ENCODE assay signal across 1 cellular context in genomic region chr6:43171284-43172126, GRCh38.
A peak's percentile ranks its signal among the peaks of the same experiment; 100 is the strongest.
TF ChIP-seq lines count a peak whose summit lies in the region.

No MANE protein-coding gene starts in this region.

TF ChIP-seq in GM12878, 131 proteins besides CTCF, POLR2A, EP300 and RAD21 (continues in another document):
- no peak for TF ChIP-seq ESRRA (IDR thresholded peaks at IDR 0.05; ENCODE audit: low read length)
- TF ChIP-seq BACH1 (IDR thresholded peaks at IDR 0.05; ENCODE audit: borderline replicate concordance) = peak; percentile 92
- no peak for TF ChIP-seq JUNB (IDR thresholded peaks at IDR 0.05)
- 0 out of 2 replicates have a peak, but pooled peaks have one; percentile 21 for TF ChIP-seq CHD1 (IDR thresholded peaks at IDR 0.05; ENCODE audit: low read depth, low read length)
- no peak for TF ChIP-seq CBFB (IDR thresholded peaks at IDR 0.05; ENCODE audit: low read depth)
- no peak for TF ChIP-seq SKIL (IDR thresholded peaks at IDR 0.05; ENCODE audit: low read depth, poor library complexity, severe bottlenecking)
- TF ChIP-seq NR2C1 (IDR thresholded peaks at IDR 0.05) = no peak; the same call in 1 of the 2 replicates
- TF ChIP-seq E4F1 (IDR thresholded peaks at IDR 0.05; ENCODE audit: borderline replicate concordance, partially characterized antibody) = no peak
- no peak for TF ChIP-seq MEF2A (IDR thresholded peaks at IDR 0.05; ENCODE audit: insufficient read depth, low read depth, low read length)
- TF ChIP-seq BHLHE40 (IDR thresholded peaks at IDR 0.05; ENCODE audit: borderline replicate concordance in 1 of 2, low read depth in 2 of 2, low read length in 1 of 2) = peak; percentile 6 to 74; a peak in 3 of 4 replicates
- TF ChIP-seq SIX5 (IDR thresholded peaks at IDR 0.05; ENCODE audit: low read depth, low read length, severe bottlenecking) = no peak
- 0 out of 3 replicates have a peak, but pooled peaks of 1 of the 2 experiments have one; percentile 47 for TF ChIP-seq EGR1 (IDR thresholded peaks at IDR 0.05; ENCODE audit: borderline replicate concordance in 1 of 2, low read depth in 2 of 2, low read length in 2 of 2)
- peak; percentile 13; the same call in 1 of the 2 replicates for TF ChIP-seq MAX (IDR thresholded peaks at IDR 0.05; ENCODE audit: low read depth, low read length)
- no peak; the same call in 1 of the 2 replicates for TF ChIP-seq SMAD5 (IDR thresholded peaks at IDR 0.05; ENCODE audit: low read depth)
- TF ChIP-seq KLF5 (IDR thresholded peaks at IDR 0.05; ENCODE audit: partially characterized antibody) = peak; percentile 57
- peak; percentile 74; the same call in 1 of the 2 replicates for TF ChIP-seq TAF1 (IDR thresholded peaks at IDR 0.05; ENCODE audit: borderline replicate concordance, low read depth, low read length)
- TF ChIP-seq MYC (IDR thresholded peaks at IDR 0.05; ENCODE audit: insufficient read depth, insufficient read length, insufficient replicate concordance, low read length, severe bottlenecking) = peak; percentile 84
- TF ChIP-seq SREBF2 (IDR thresholded peaks at IDR 0.05; ENCODE audit: low read length) = no peak
- TF ChIP-seq DPF2 (IDR thresholded peaks at IDR 0.05) = peak; percentile 89
- 0 out of 2 replicates have a peak, but pooled peaks have one; percentile 60 for TF ChIP-seq ZNF207 (IDR thresholded peaks at IDR 0.05; ENCODE audit: borderline replicate concordance)
- TF ChIP-seq BRCA1 (IDR thresholded peaks at IDR 0.05; ENCODE audit: low read depth, low read length) = no peak
- no peak for TF ChIP-seq ZBTB11 (CRISPR knock-in tag; IDR thresholded peaks at IDR 0.05)
- no peak for TF ChIP-seq CEBPZ (IDR thresholded peaks at IDR 0.05; ENCODE audit: low read depth, low read length)
- peak; percentile 17; the same call in 1 of the 2 replicates for TF ChIP-seq BCLAF1 (IDR thresholded peaks at IDR 0.05)
- TF ChIP-seq ZBTB33 (IDR thresholded peaks at IDR 0.05) = 0 out of 2 replicates have a peak, but pooled peaks have one; percentile 26
- no peak for TF ChIP-seq SREBF1 (IDR thresholded peaks at IDR 0.05; ENCODE audit: low read length)
- peak; percentile 71; the same call in 1 of the 2 replicates for TF ChIP-seq IKZF1 (conservative IDR thresholded peaks at IDR 0.05)
- TF ChIP-seq ZZZ3 (IDR thresholded peaks at IDR 0.05; ENCODE audit: control insufficient read depth, insufficient read length, low read depth) = no peak
- TF ChIP-seq BCL11A (IDR thresholded peaks at IDR 0.05; ENCODE audit: low read depth, low read length) = no peak
- no peak for TF ChIP-seq ELK1 (IDR thresholded peaks at IDR 0.05; ENCODE audit: low read depth, low read length)
- TF ChIP-seq ZNF687 (IDR thresholded peaks at IDR 0.05) = peak; percentile 73
